In the genomic region with DNA sequence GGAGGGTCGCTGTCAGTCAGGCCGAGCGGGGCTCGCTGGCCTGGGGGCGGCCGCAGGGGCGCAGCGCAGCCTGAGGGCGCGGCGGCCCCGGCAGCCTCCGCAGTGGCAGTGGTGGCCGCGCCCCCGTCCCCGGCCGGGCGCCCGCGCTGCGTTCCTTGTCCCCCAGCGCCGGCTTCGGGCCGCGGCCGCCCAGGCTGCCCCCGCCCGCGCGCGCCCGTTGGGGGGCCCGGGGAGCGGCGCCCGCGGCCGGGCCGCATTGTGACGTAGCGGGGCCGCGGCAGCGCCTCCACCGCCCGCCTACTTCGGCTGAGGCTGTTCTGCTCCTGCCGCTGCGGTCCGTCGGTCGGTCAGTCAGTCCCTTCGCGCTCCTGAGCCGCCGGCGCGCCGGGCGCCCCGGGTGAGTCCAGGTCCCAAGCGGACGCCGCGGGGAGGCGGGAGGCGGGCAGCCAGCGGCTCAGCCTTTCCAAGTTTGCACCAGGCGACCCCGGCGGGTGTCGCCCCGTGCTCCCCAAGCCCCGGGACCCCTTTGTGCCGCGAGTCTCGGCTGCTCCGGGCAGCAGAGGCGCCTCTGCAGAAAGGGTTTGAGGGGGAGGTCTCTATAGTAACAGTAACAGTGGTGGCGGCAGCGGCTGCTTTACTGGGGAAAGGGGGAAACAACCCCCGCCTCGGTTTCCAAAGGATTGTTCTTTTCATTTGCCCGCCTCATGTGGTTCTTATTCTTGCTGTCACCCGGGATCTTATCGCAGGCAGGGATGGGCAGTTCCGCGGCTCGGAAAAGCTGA, we compare ENCODE assay signal across 1 cellular context.
TF ChIP-seq lines count a peak whose summit lies in the region.

Gene SNCAIP (plus strand): TSS at position 350 of the 782 bp plus-strand sequence. CDS start 78,898 bp downstream, outside the sequence.

TF ChIP-seq in HEK293, 187 proteins besides CTCF, POLR2A, EP300 and RAD21 (continued from another document):
- TF ChIP-seq ZNF324 (tag by site-specific recombination; IDR thresholded peaks at IDR 0.05) (no peak), ZNF660 (tag by site-specific recombination; IDR thresholded peaks at IDR 0.05) (0 out of 2 replicates have a peak, but pooled peaks have one; percentile 18), ZNF558 (tag by site-specific recombination; IDR thresholded peaks at IDR 0.05) (no peak), ZNF404 (tag by site-specific recombination; IDR thresholded peaks at IDR 0.05) (no peak), ZIC2 (tag by site-specific recombination; IDR thresholded peaks at IDR 0.05) (no peak), ZNF140 (tag by site-specific recombination; IDR thresholded peaks at IDR 0.05) (no peak), ZNF37A (tag by site-specific recombination; IDR thresholded peaks at IDR 0.05) (no peak), GLIS2 (tag by site-specific recombination; IDR thresholded peaks at IDR 0.05) (peak; percentile 66; the same call in 1 of the 2 replicates), ZNF354C (tag by site-specific recombination; IDR thresholded peaks at IDR 0.05; ENCODE audit: borderline replicate concordance, low read depth) (no peak)
TF ChIP-seq in HEK293: peak in this region for 14.
